Comparison of ENCODE assay signal across 27 cellular contexts in genomic region chr10:121941532-121941931, GRCh38.
"Had no signal": no experiment of that assay in that cellular context is flagged by ENCODE, and none has a peak within 500 bp of the region (broad histone marks: within the 10 kb centered on the region; RNA-seq: fewer than 3 reads in every experiment).

No MANE protein-coding gene starts in this region.

- DNase-seq: activated B cell treated with CpG ODN at 0.5 μM for 24 hours; activated CD4-positive, alpha-beta memory T cell treated with anti-CD3 and anti-CD28 coated beads for 36 hours; activated CD4-positive, alpha-beta T cell treated with anti-CD3 and anti-CD28 coated beads for 4 hours; activated CD4-positive, alpha-beta T cell treated with anti-CD3 and anti-CD28 coated beads, Interleukin-2, amount 50 U/mL, for 1 hour; activated CD4-positive, CD25-positive, alpha-beta regulatory T cell treated with anti-CD3 and anti-CD28 coated beads, Interleukin-2, amount 50 U/mL, for 72 hours; activated CD8-positive, alpha-beta memory T cell treated with anti-CD3 and anti-CD28 coated beads, Interleukin-2, amount 50 U/mL, for 4 hours; activated effector memory CD4-positive, alpha-beta T cell treated with Interleukin-2 at 50 U/mL for 16 hours; activated naive CD4-positive, alpha-beta T cell treated with anti-CD3 and anti-CD28 coated beads, Interleukin-2, amount 10 ng/mL, durations not matched to agents 7 days and 5 days; activated naive CD8-positive, alpha-beta T cell treated with anti-CD3 and anti-CD28 coated beads, Interleukin-2, amount 50 U/mL, for 24 hours; activated T-cell treated with anti-CD3 and anti-CD28 coated beads for 4 hours; activated T-cell treated with anti-CD3 and anti-CD28 coated beads, Interleukin-2, amount 50 U/mL, for 4 hours; anterior cingulate cortex; caudate nucleus; MV-4-11; NCI-H1105; NCI-H1417 treated with DMSO at 0.1 percent for 48 hours; NCI-H187 treated with DMSO at 0.1 percent for 48 hours; NCI-H2081; NCI-H345; NCI-H524 treated with DMSO at 0.1 percent for 48 hours; SHP77 treated with DMSO at 0.1 percent for 48 hours; SK-N-SH; SW 1271; T-helper 1 cell; T-helper 2 cell; T-helper 9 cell had no signal

- H3K4me3 ChIP-seq: SJSA1 had no signal
